8 cellular contexts compared by ENCODE assay signal in the genomic region with DNA sequence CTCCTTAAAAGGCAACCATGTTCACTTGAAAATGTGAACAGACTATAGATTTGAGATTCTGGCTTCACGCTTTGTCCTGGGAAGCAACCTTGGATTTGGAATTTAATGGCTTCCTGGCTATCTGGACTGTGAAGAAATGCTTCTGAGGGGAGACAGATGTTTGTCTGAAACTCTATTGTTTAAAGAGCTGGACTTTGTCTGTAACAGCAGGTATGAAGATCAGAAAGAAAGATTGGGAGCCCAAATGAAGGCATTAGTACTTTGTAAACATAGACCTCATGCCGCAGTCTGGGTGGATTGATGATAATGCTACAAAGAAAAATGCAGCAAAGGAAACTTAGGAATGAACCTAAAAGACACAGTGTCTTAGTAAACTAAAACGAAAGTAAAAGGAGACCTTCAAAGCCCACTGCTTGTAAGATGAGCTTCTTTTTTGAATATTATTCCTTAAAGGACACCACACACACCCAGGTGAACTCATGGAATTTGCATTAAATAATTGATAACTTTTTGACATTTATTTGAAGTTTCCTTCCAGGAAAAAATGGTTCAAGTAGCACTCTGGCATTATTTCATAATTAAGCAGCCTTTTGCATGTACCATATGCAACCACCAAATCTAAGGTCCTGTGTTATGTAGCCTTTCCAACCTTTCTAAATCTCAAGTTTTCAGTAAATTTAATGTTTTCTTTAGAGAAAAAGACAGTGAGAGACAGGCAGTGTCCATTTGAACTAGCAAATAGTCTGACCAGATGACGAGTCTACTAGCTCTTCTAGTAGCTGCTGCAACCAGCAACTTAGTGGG.
DNase-seq lines count a peak whose midpoint lies in the region; ATAC-seq, FAIRE-seq and TF ChIP-seq lines count a peak whose summit lies in the region.
"Not testable (repeated sequence)": the region's sequence is repeated elsewhere in the genome, so short reads cannot be mapped to it uniquely, and the experiment has no call there.

No MANE protein-coding gene starts in this region.

- not testable (repeated sequence) for H3K4me1 Mint-ChIP-seq in activated CD8-positive, alpha-beta T cell treated with anti-CD3 and anti-CD28 coated beads for 36 hours (ENCODE audit: low read depth)
- H3K4me1 Mint-ChIP-seq in progenitor cell of endocrine pancreas (ENCODE audit: low read depth): peaks cover 22% of the 10 kb centered on the region

- not testable (repeated sequence) for H3K9me3 Mint-ChIP-seq in activated CD8-positive, alpha-beta T cell treated with anti-CD3 and anti-CD28 coated beads for 36 hours; progenitor cell of endocrine pancreas (ENCODE audit: low read depth)

- not testable (repeated sequence) for H3K79me1 ChIP-seq in mesenchymal stem cell (replicated peaks; ENCODE audit: low read length, poor library complexity, severe bottlenecking)

- not testable (repeated sequence) for FAIRE-seq in endothelial cell of umbilical vein (lab: Jason Lieb, UNC)

- H3K4me3 ChIP-seq in OCI-LY3 (ENCODE audit: low read length); endothelial cell of umbilical vein (replicated peaks in 1 of 3; ENCODE audit: insufficient read depth in 1 of 3, low read depth in 1 of 3, low read length in 3 of 3): not testable (repeated sequence)
- H3K4me3 ChIP-seq in adipocyte (ENCODE audit: low read length) (peak overlapping the region; percentile 23), mesenchymal stem cell (ENCODE audit: insufficient read depth in 1 of 2, low read depth in 1 of 2, low read length in 2 of 2) (peak overlapping the region in 1 of 2 experiments; percentile 59)

- not testable (repeated sequence) for H3K9me1 ChIP-seq in endothelial cell of umbilical vein (replicated peaks; ENCODE audit: control insufficient read depth, extremely low read depth, insufficient read depth, low read length)

- not testable (repeated sequence) for H3K9ac ChIP-seq in OCI-LY3 (ENCODE audit: low read length); adipocyte (ENCODE audit: low read length); endothelial cell of umbilical vein (replicated peaks; ENCODE audit: extremely low read depth, insufficient read depth, low read length)
- H3K9ac ChIP-seq in mesenchymal stem cell (ENCODE audit: low read length): peak overlapping the region; percentile 58

- H4K91ac ChIP-seq in mesenchymal stem cell (ENCODE audit: low read length): not testable (repeated sequence)

- peak overlapping the region; percentile 54 for H3K4me3 Mint-ChIP-seq in activated CD8-positive, alpha-beta T cell treated with anti-CD3 and anti-CD28 coated beads for 36 hours
- not testable (repeated sequence) for H3K4me3 Mint-ChIP-seq in progenitor cell of endocrine pancreas (ENCODE audit: low read depth)

- H3K4me1 ChIP-seq in OCI-LY3 (ENCODE audit: low read length); adipocyte (ENCODE audit: control insufficient read depth, insufficient read depth, low read length); endothelial cell of umbilical vein (ENCODE audit: control insufficient read depth, extremely low read depth, insufficient read depth, low read length); mesenchymal stem cell (ENCODE audit: control insufficient read depth, insufficient read depth, low read depth, low read length): not testable (repeated sequence)

- H2BK5ac ChIP-seq in mesenchymal stem cell (ENCODE audit: low read depth, low read length, poor library complexity, severe bottlenecking): not testable (repeated sequence)

- H2BK12ac ChIP-seq in mesenchymal stem cell (ENCODE audit: low read length in 2 of 2): not testable (repeated sequence)

- not testable (repeated sequence) for H3K36me3 Mint-ChIP-seq in activated CD8-positive, alpha-beta T cell treated with anti-CD3 and anti-CD28 coated beads for 36 hours (ENCODE audit: low read depth); progenitor cell of endocrine pancreas (ENCODE audit: insufficient read depth)

- TF ChIP-seq CTCF in OCI-LY3 (IDR thresholded peaks at IDR 0.05; ENCODE audit: low read depth, low read length); activated CD8-positive, alpha-beta T cell treated with anti-CD3 and anti-CD28 coated beads for 36 hours (IDR thresholded peaks at IDR 0.05); endothelial cell of umbilical vein (IDR thresholded peaks at IDR 0.05; ENCODE audit: extremely low read depth in 1 of 2, insufficient read depth in 1 of 2, low read depth in 1 of 2, low read length in 2 of 2); progenitor cell of endocrine pancreas (IDR thresholded peaks at IDR 0.05; ENCODE audit: unreplicated experiment): not testable (repeated sequence)

- 50% methylated on average over 3 of the region's 4 CpGs for WGBS in mesenchymal stem cell

- not testable (repeated sequence) for H3K27me3 ChIP-seq in OCI-LY3 (ENCODE audit: low read depth, low read length); adipocyte (replicated peaks; ENCODE audit: control insufficient read depth, insufficient read depth, low read length); endothelial cell of umbilical vein (ENCODE audit: control insufficient read depth in 2 of 2, insufficient read depth in 2 of 2, low read length in 2 of 2); mesenchymal stem cell (ENCODE audit: control insufficient read depth in 1 of 2, insufficient read depth in 1 of 2, low read length in 2 of 2)

- ATAC-seq in GM18907 (IDR thresholded peaks at IDR 0.05; ENCODE audit: unreplicated experiment): peak; percentile 53
- peak; percentile 42 for ATAC-seq in activated CD8-positive, alpha-beta T cell treated with anti-CD3 and anti-CD28 coated beads for 36 hours

- TF ChIP-seq POLR2A in endothelial cell of umbilical vein (IDR thresholded peaks at IDR 0.05; ENCODE audit: low read depth, low read length): not testable (repeated sequence)

- H3K27ac Mint-ChIP-seq in activated CD8-positive, alpha-beta T cell treated with anti-CD3 and anti-CD28 coated beads for 36 hours: peak overlapping the region; percentile 25
- peak overlapping the region; percentile 65 for H3K27ac Mint-ChIP-seq in progenitor cell of endocrine pancreas

- H2BK15ac ChIP-seq in mesenchymal stem cell (ENCODE audit: low read depth, poor library complexity, severe bottlenecking): not testable (repeated sequence)

- DNase-seq in AG08395 (ENCODE audit: low spot score): peak; percentile 1
- peak; percentile 6 for DNase-seq in activated CD8-positive, alpha-beta T cell treated with anti-CD3 and anti-CD28 coated beads for 36 hours
- DNase-seq in adipocyte (ENCODE audit: low read depth); mesenchymal stem cell; progenitor cell of endocrine pancreas (ENCODE audit: low spot score, unreplicated experiment): not testable (repeated sequence)
- peak; percentile 17 for DNase-seq in endothelial cell of umbilical vein (ENCODE audit: low read depth, low spot score)

- not testable (repeated sequence) for H3K27ac ChIP-seq in OCI-LY3 (ENCODE audit: low read length); endothelial cell of umbilical vein (ENCODE audit: insufficient read depth, low read depth, low read length); mesenchymal stem cell (ENCODE audit: low read length, poor library complexity, severe bottlenecking)

- peak overlapping the region; percentile 22; the same call in 1 of the 2 replicates for H3K4me2 ChIP-seq in OCI-LY3 (ENCODE audit: low read length)
- not testable (repeated sequence) for H3K4me2 ChIP-seq in endothelial cell of umbilical vein (ENCODE audit: insufficient read depth, low read length); mesenchymal stem cell (ENCODE audit: low read length, poor library complexity, severe bottlenecking)

- H3K27me3 Mint-ChIP-seq in activated CD8-positive, alpha-beta T cell treated with anti-CD3 and anti-CD28 coated beads for 36 hours; progenitor cell of endocrine pancreas: not testable (repeated sequence)

- POLR2A ChIA-PET in activated CD8-positive, alpha-beta T cell treated with anti-CD3 and anti-CD28 coated beads for 36 hours (lab: Charles Lee); endothelial cell of umbilical vein (lab: Charles Lee): not testable (repeated sequence)

- not testable (repeated sequence) for BruUV-seq in endothelial cell of umbilical vein (replicated peaks; lab: Mats Ljungman, UMichigan)

- H3K18ac ChIP-seq in mesenchymal stem cell (ENCODE audit: low read depth in 1 of 2, low read length in 2 of 2): not testable (repeated sequence)

- not testable (repeated sequence) for H2AFZ ChIP-seq in OCI-LY3 (ENCODE audit: low read depth, low read length); mesenchymal stem cell (ENCODE audit: low read depth, low read length)
- H2AFZ ChIP-seq in endothelial cell of umbilical vein (ENCODE audit: low read depth, low read length): peak overlapping the region; percentile 30

- not testable (repeated sequence) for H3K4ac ChIP-seq in mesenchymal stem cell (ENCODE audit: low read depth in 1 of 2, low read length in 2 of 2)

- intact Hi-C loops in activated CD8-positive, alpha-beta T cell treated with anti-CD3 and anti-CD28 coated beads for 36 hours (cut with micrococcal nuclease); endothelial cell of umbilical vein (cut with micrococcal nuclease): not testable (repeated sequence)

- dilution Hi-C loops in endothelial cell of umbilical vein (cut with MboI; ENCODE audit: extremely low pct_ligation_motif_present, low sequenced_read_pairs): not testable (repeated sequence)

- not testable (repeated sequence) for H3K23ac ChIP-seq in mesenchymal stem cell (ENCODE audit: low read length in 2 of 2)

- not testable (repeated sequence) for H3K79me2 ChIP-seq in OCI-LY3 (ENCODE audit: low read length); endothelial cell of umbilical vein (ENCODE audit: control insufficient read depth, insufficient read depth, low read length)

- H4K8ac ChIP-seq in mesenchymal stem cell (ENCODE audit: low read length): not testable (repeated sequence)

- H2BK120ac ChIP-seq in mesenchymal stem cell (ENCODE audit: low read depth, low read length): not testable (repeated sequence)

- not testable (repeated sequence) for H3K9me3 ChIP-seq in OCI-LY3 (ENCODE audit: insufficient read depth, low read length); adipocyte (ENCODE audit: control insufficient read depth, low read length); endothelial cell of umbilical vein (replicated peaks; ENCODE audit: control insufficient read depth, insufficient read depth, low read length); mesenchymal stem cell (ENCODE audit: control insufficient read depth, low read length)

- H2AK5ac ChIP-seq in mesenchymal stem cell (ENCODE audit: low read length, severe bottlenecking): not testable (repeated sequence)

- H4K20me1 ChIP-seq in OCI-LY3 (ENCODE audit: insufficient read depth, low read length); endothelial cell of umbilical vein (replicated peaks; ENCODE audit: control insufficient read depth, extremely low read depth, insufficient read depth, low read length): not testable (repeated sequence)

- CTCF ChIA-PET in activated CD8-positive, alpha-beta T cell treated with anti-CD3 and anti-CD28 coated beads for 36 hours (lab: Charles Lee); endothelial cell of umbilical vein (lab: Charles Lee): not testable (repeated sequence)

- not testable (repeated sequence) for H3K36me3 ChIP-seq in OCI-LY3 (replicated peaks; ENCODE audit: low read depth, low read length); adipocyte (ENCODE audit: control insufficient read depth, insufficient read depth, low read length, severe bottlenecking); endothelial cell of umbilical vein (ENCODE audit: control insufficient read depth in 2 of 2, extremely low read depth in 1 of 2, insufficient read depth in 2 of 2, low read length in 2 of 2); mesenchymal stem cell (ENCODE audit: control insufficient read depth in 1 of 2, insufficient read depth in 2 of 2, low read depth in 1 of 2, low read length in 2 of 2)

- H3K14ac ChIP-seq in mesenchymal stem cell (ENCODE audit: low read length in 2 of 2): not testable (repeated sequence)
